Comparison of ENCODE assay signal across 2 cellular contexts in the genomic region with DNA sequence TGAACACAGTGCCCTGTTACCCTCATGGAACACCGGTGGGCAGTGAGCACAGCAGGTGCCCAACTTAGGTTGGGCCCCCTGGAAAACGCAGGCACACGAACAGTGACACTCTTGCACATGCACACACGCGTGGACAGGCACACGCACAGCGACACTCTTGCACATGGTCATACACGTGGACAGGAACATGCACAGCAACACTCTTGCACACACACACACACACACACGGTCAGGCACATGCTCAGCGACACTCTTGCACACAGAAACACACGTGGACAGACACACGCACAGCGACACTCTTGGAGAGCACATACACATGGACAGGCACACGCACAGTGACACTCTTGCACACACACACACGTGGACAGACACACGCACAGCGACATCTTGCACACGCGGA.
TF ChIP-seq lines count a peak whose summit lies in the region.

No MANE protein-coding gene starts in this region.

TF ChIP-seq in HepG2, 621 proteins besides CTCF, POLR2A, EP300 and RAD21 (continued from another document):
- TF ChIP-seq, protein P1, sequence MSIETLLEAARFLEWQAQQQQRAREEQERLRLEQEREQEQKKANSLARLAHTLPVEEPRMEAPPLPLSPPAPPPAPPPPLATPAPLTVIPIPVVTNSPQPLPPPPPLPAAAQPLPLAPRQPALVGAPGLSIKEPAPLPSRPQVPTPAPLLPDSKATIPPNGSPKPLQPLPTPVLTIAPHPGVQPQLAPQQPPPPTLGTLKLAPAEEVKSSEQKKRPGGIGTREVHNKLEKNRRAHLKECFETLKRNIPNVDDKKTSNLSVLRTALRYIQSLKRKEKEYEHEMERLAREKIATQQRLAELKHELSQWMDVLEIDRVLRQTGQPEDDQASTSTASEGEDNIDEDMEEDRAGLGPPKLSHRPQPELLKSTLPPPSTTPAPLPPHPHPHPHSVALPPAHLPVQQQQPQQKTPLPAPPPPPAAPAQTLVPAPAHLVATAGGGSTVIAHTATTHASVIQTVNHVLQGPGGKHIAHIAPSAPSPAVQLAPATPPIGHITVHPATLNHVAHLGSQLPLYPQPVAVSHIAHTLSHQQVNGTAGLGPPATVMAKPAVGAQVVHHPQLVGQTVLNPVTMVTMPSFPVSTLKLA (IDR thresholded peaks at IDR 0.05): peak; percentile 96
- no peak for TF ChIP-seq SOX6 (IDR thresholded peaks at IDR 0.05)
- TF ChIP-seq SOX6 (CRISPR knock-in tag; IDR thresholded peaks at IDR 0.05): no peak

TF ChIP-seq in IMR-90, 13 proteins besides CTCF, POLR2A, EP300 and RAD21:
- TF ChIP-seq BHLHE40 (IDR thresholded peaks at IDR 0.05; ENCODE audit: low read depth, low read length) (no peak), MAZ (IDR thresholded peaks at IDR 0.05; ENCODE audit: borderline replicate concordance, low read depth, low read length) (no peak), MXI1 (IDR thresholded peaks at IDR 0.05; ENCODE audit: borderline replicate concordance, low read depth, low read length) (no peak), SMC3 (IDR thresholded peaks at IDR 0.05; ENCODE audit: low read depth, low read length) (no peak), NFE2L2 (IDR thresholded peaks at IDR 0.05; ENCODE audit: low read depth, low read length) (no peak), FOS (IDR thresholded peaks at IDR 0.05; ENCODE audit: low read depth, low read length) (no peak), CHD1 (IDR thresholded peaks at IDR 0.05; ENCODE audit: low read depth, low read length) (no peak)
- TF ChIP-seq, protein P2, sequence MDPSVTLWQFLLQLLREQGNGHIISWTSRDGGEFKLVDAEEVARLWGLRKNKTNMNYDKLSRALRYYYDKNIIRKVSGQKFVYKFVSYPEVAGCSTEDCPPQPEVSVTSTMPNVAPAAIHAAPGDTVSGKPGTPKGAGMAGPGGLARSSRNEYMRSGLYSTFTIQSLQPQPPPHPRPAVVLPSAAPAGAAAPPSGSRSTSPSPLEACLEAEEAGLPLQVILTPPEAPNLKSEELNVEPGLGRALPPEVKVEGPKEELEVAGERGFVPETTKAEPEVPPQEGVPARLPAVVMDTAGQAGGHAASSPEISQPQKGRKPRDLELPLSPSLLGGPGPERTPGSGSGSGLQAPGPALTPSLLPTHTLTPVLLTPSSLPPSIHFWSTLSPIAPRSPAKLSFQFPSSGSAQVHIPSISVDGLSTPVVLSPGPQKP (IDR thresholded peaks at IDR 0.05; ENCODE audit: borderline replicate concordance, low read depth, low read length): no peak
